ENCODE assay signal across 25 cellular contexts in the genomic region with DNA sequence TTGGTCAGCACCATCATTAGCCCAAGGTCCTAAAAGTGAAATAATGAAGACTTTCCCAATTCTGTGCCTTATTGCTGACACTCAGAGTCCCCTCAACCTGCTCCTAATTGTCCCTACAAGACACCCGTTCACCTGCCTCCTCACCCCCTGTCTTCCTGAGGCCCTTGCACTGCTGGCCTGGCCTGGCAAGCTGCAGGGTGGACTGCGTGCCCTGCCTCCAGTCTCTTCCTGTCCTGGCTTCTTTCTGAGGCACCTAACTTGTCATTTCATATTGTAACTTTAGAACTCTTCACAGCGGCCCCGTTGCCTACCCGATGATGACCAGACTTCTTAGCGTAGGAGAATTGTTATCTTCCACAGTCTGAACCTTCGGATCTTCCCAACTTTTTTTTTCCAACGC.
"Had no signal": no experiment of that assay in that cellular context is flagged by ENCODE, and none has a peak within 500 bp of the region (broad histone marks: within the 10 kb centered on the region; RNA-seq: fewer than 3 reads in every experiment).

No MANE protein-coding gene starts in this region.

- H3K4me3 Mint-ChIP-seq: activated CD4-positive, alpha-beta T cell treated with anti-CD3 and anti-CD28 coated beads for 36 hours; activated CD8-positive, alpha-beta T cell treated with anti-CD3 and anti-CD28 coated beads, Interleukin-2, amount 10 ng/mL, durations not matched to agents 7 days and 5 days; activated naive CD8-positive, alpha-beta T cell; IgD-negative memory B cell; T-helper 1 cell treated with Interleukin-12 subunit alpha and Interleukin-12 subunit beta and Interleukin-4 antibody, amounts not matched to agents 30 μg/mL and 1 μg/mL, for 36 hours had no signal

- ATAC-seq: activated CD4-positive, alpha-beta T cell treated with anti-CD3 and anti-CD28 coated beads for 36 hours; activated CD8-positive, alpha-beta T cell treated with anti-CD3 and anti-CD28 coated beads, Interleukin-2, amount 10 ng/mL, durations not matched to agents 7 days and 5 days had no signal

- H3K27me3 Mint-ChIP-seq: activated CD4-positive, alpha-beta T cell treated with anti-CD3 and anti-CD28 coated beads for 36 hours; activated naive CD8-positive, alpha-beta T cell; IgD-negative memory B cell had no signal

- H3K4me1 ChIP-seq: Peyer's patch had no signal

- H3K4me3 ChIP-seq: adrenal gland, Peyer's patch had no signal

- H3K27me3 ChIP-seq: adrenal gland, Peyer's patch had no signal

- H3K9me3 Mint-ChIP-seq: IgD-negative memory B cell; T-helper 1 cell treated with Interleukin-12 subunit alpha and Interleukin-12 subunit beta and Interleukin-4 antibody, amounts not matched to agents 30 μg/mL and 1 μg/mL, for 36 hours had no signal

- H3K27ac Mint-ChIP-seq: activated CD4-positive, alpha-beta T cell treated with anti-CD3 and anti-CD28 coated beads for 36 hours; activated CD8-positive, alpha-beta T cell treated with anti-CD3 and anti-CD28 coated beads, Interleukin-2, amount 10 ng/mL, durations not matched to agents 7 days and 5 days; IgD-negative memory B cell; T-helper 1 cell treated with Interleukin-12 subunit alpha and Interleukin-12 subunit beta and Interleukin-4 antibody, amounts not matched to agents 30 μg/mL and 1 μg/mL, for 36 hours had no signal

- H3K27ac ChIP-seq: adrenal gland, Peyer's patch, RWPE1 had no signal

- DNase-seq: activated CD4-positive, alpha-beta T cell treated with anti-CD3 and anti-CD28 coated beads for 36 hours; activated CD4-positive, alpha-beta T cell treated with anti-CD3 and anti-CD28 coated beads, Interleukin-2, amount 50 U/mL, for 4 hours; activated CD4-positive, CD25-positive, alpha-beta regulatory T cell; activated CD8-positive, alpha-beta memory T cell treated with anti-CD3 and anti-CD28 coated beads, Interleukin-2, amount 50 U/mL, for 48 hours; activated CD8-positive, alpha-beta T cell treated with anti-CD3 and anti-CD28 coated beads, Interleukin-2, amount 10 ng/mL, durations not matched to agents 7 days and 5 days; activated effector memory CD4-positive, alpha-beta T cell treated with anti-CD3 and anti-CD28 coated beads, Interleukin-2, amount 50 U/mL, for 16 hours; activated naive CD4-positive, alpha-beta T cell treated with Interleukin-2 at 50 U/mL for 16 hours; activated T-cell treated with anti-CD3 and anti-CD28 coated beads, Interleukin-2, amount 50 U/mL, for 1 hour; adrenal gland; anterior cingulate cortex; caudate nucleus; KG1; NCI-H1048; NCI-H146; NCI-H187 treated with DMSO at 0.1 percent for 48 hours; NCI-H2081 treated with DMSO at 0.1 percent for 48 hours; NCI-H446; NCI-H524; Peyer's patch; SHP77 treated with DMSO at 0.1 percent for 48 hours; T1000 had no signal

- H3K9me3 ChIP-seq: adrenal gland, Peyer's patch had no signal
